Comparison of ENCODE assay signal across 21 cellular contexts in the genomic region with DNA sequence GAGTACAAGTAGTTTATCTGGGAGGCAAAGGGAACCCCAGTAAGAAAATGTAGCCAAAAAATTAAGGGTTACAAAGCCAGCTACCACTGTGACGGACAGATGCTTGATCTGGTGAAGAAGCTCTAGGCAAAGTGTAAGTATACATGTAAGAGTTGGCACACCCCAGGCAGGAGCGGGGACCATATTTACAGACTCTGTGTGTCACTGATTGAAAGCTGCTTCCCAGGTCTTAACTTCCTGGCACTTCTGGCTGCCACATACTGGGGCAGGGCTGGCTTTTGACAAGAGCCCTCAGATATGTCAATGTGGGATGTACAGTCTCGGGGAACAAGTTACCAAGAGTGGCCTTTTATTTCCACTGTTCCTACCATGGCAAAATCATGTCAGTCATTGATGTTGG.
"Had no signal": no experiment of that assay in that cellular context is flagged by ENCODE, and none has a peak within 500 bp of the region (broad histone marks: within the 10 kb centered on the region; RNA-seq: fewer than 3 reads in every experiment).

No MANE protein-coding gene starts in this region.

- DNase-seq: islet precursor cell; lower lobe of right lung; mammary epithelial cell; mesenchymal stem cell; naive B cell; ovary; right lobe of liver; stimulated activated CD4-positive, alpha-beta T cell treated with anti-CD3 and anti-CD28 coated beads, Interleukin-1b, Interleukin-23, amount 100 ng/mL, for 48 hours; stimulated activated CD4-positive, alpha-beta T cell treated with anti-CD3 and anti-CD28 coated beads, Interleukin-2, amount 100 ng/mL, for 48 hours; stimulated activated CD4-positive, alpha-beta T cell treated with anti-CD3 and anti-CD28 coated beads, Interleukin-4, amount 100 ng/mL, for 4 hours; stimulated activated CD8-positive, alpha-beta memory T cell treated with anti-CD3 and anti-CD28 coated beads, Interleukin-4, amount 100 ng/mL, for 48 hours; stimulated activated naive CD4-positive, alpha-beta T cell; tibial artery; uterus had no signal

- H3K9me3 Mint-ChIP-seq: naive B cell; natural killer cell treated with Interleukin-12 subunit alpha and Interleukin-12 subunit beta and Interleukin-15 and Interleukin-18, amount 100 ng/mL, for 72 hours; stimulated activated naive CD8-positive, alpha-beta T cell treated with anti-CD3 and anti-CD28 coated beads, Interleukin-15, Interleukin-2, amounts not matched to agents 100 ng/mL and 50 ng/mL, for 24 hours had no signal

- H3K36me3 Mint-ChIP-seq: naive B cell; natural killer cell treated with Interleukin-12 subunit alpha and Interleukin-12 subunit beta and Interleukin-15 and Interleukin-18, amount 100 ng/mL, for 72 hours had no signal

- H3K4me1 Mint-ChIP-seq: naive B cell had no signal

- H3K27ac ChIP-seq: hepatocyte, lower lobe of right lung, ovary, right atrium auricular region, right lobe of liver, suprapubic skin, thoracic aorta, tibial artery, uterus had no signal

- H3K4me3 Mint-ChIP-seq: naive B cell; natural killer cell treated with Interleukin-12 subunit alpha and Interleukin-12 subunit beta and Interleukin-15 and Interleukin-18, amount 100 ng/mL, for 72 hours; stimulated activated naive CD8-positive, alpha-beta T cell treated with anti-CD3 and anti-CD28 coated beads, Interleukin-15, Interleukin-2, amounts not matched to agents 100 ng/mL and 50 ng/mL, for 24 hours had no signal

- H3K9me3 ChIP-seq: lower lobe of right lung, ovary, right atrium auricular region, right lobe of liver, suprapubic skin, thoracic aorta, tibial artery, uterus had no signal

- H3K27me3 ChIP-seq: hepatocyte, ovary, right atrium auricular region, right lobe of liver, suprapubic skin, tibial artery, uterus had no signal

- H3K36me3 ChIP-seq: lower lobe of right lung, ovary, right atrium auricular region, right lobe of liver, suprapubic skin, thoracic aorta, tibial artery, uterus had no signal

- H3K4me1 ChIP-seq: lower lobe of right lung, right atrium auricular region, right lobe of liver, suprapubic skin, tibial artery, uterus had no signal

- H3K27ac Mint-ChIP-seq: natural killer cell treated with Interleukin-12 subunit alpha and Interleukin-12 subunit beta and Interleukin-15 and Interleukin-18, amount 100 ng/mL, for 72 hours; stimulated activated naive CD8-positive, alpha-beta T cell treated with anti-CD3 and anti-CD28 coated beads, Interleukin-15, Interleukin-2, amounts not matched to agents 100 ng/mL and 50 ng/mL, for 24 hours had no signal

- ATAC-seq: right lobe of liver had no signal

- H3K4me3 ChIP-seq: hepatocyte, lower lobe of right lung, ovary, right atrium auricular region, right lobe of liver, smooth muscle cell, suprapubic skin, thoracic aorta, tibial artery, uterus had no signal
